ENCODE assay signal across 30 cellular contexts in genomic region chr16:22278841-22279240, GRCh38. TPM values are rescaled to one million over a fixed set of nuclear protein-coding genes. Genes with fewer than 3 reads are reported as not detected.
DNase-seq lines count a peak whose midpoint lies in the region; ATAC-seq, FAIRE-seq and TF ChIP-seq lines count a peak whose summit lies in the region.
"Had no signal": no experiment of that assay in that cellular context is flagged by ENCODE, and none has a peak within 500 bp of the region (broad histone marks: within the 10 kb centered on the region; RNA-seq: fewer than 3 reads in every experiment).

No MANE protein-coding gene starts in this region.

- TF ChIP-seq CTCF in cardiac muscle cell (IDR thresholded peaks at IDR 0.05; ENCODE audit: low read depth, low read length) (no peak), hepatocyte (IDR thresholded peaks at IDR 0.05; ENCODE audit: poor library complexity) (no peak)

- H3K4me1 ChIP-seq in cardiac muscle cell (ENCODE audit: low read depth) (peaks cover 6% of the 10 kb centered on the region), hepatocyte (ENCODE audit: insufficient read depth) (no peaks in the 10 kb centered on the region)
- H3K4me1 ChIP-seq: ascending aorta, colonic mucosa, suprapubic skin, upper lobe of left lung had no signal

- DNase-seq in cardiac muscle cell (ENCODE audit: low read depth in 1 of 2, low spot score in 1 of 2) = peak in 1 of 2 donors; percentile 55
- no peak for DNase-seq in left cardiac atrium
- DNase-seq in NCI-H82 (lab: John Stamatoyannopoulos, UW) = peak; percentile 93
- no peak for DNase-seq in hepatocyte (ENCODE audit: low spot score)
- no peak for DNase-seq in anterior cingulate cortex (lab: John Stamatoyannopoulos, UW)
- no peak for DNase-seq in NCI-H774 (lab: John Stamatoyannopoulos, UW)
- no peak for DNase-seq in HTR-8/SVneo (ENCODE audit: insufficient read length, low spot score)
- DNase-seq: activated effector memory CD4-positive, alpha-beta T cell treated with anti-CD3 and anti-CD28 coated beads, Interleukin-2, amount 50 U/mL, for 16 hours; activated T-cell treated with anti-CD3 and anti-CD28 coated beads, Interleukin-2, amount 50 U/mL, for 24 hours; CD4-positive, CD25-positive, alpha-beta regulatory T cell; colonic mucosa; effector CD8-positive, alpha-beta T cell; islet precursor cell; left ventricle myocardium superior; mesendoderm; NCI-H1092; NCI-H187 treated with DMSO at 0.1 percent for 48 hours; NCI-H345; small intestine; stimulated activated naive CD4-positive, alpha-beta T cell; T-cell; upper lobe of left lung had no signal

- H3K27ac ChIP-seq in cardiac muscle cell (peak overlapping the region; percentile 65), hepatocyte (peak overlapping the region; percentile 57)
- H3K27ac ChIP-seq: ascending aorta, colonic mucosa, epithelial cell of prostate, suprapubic skin, upper lobe of left lung had no signal

- H3K9me2 ChIP-seq in hepatocyte (replicated peaks; ENCODE audit: insufficient read depth) = no peaks in the 10 kb centered on the region

- intact Hi-C loops in left cardiac atrium (cut with DNase I) = no loop called here

- WGBS in hepatocyte (ENCODE audit: low lambda C conversion rate, missing lambda C conversion rate) = 75% methylated on average over 5 of the region's 5 CpGs

- no peak overlapping the region for H2AFZ ChIP-seq in hepatocyte

- no peaks in the 10 kb centered on the region for H3K27me3 ChIP-seq in cardiac muscle cell
- H3K27me3 ChIP-seq in hepatocyte = no peaks in the 10 kb centered on the region
- H3K27me3 ChIP-seq: ascending aorta, colonic mucosa, suprapubic skin, upper lobe of left lung had no signal

- FAIRE-seq in HTR-8/SVneo (lab: Jason Lieb, UNC) = no peak
- FAIRE-seq: A204.1, GM12878, GM19239, small intestine had no signal

- no peak for ATAC-seq in left cardiac atrium
- ATAC-seq in HG03457 (IDR thresholded peaks at IDR 0.05; ENCODE audit: unreplicated experiment) = no peak
- ATAC-seq: GM12878, HCT116, left ventricle myocardium superior, T-cell had no signal

- no peaks in the 10 kb centered on the region for H3K79me2 ChIP-seq in hepatocyte

- H3K4me3 ChIP-seq in cardiac muscle cell (no peak overlapping the region), hepatocyte (no peak overlapping the region)
- H3K4me3 ChIP-seq: ascending aorta, colonic mucosa, GM12878, suprapubic skin, upper lobe of left lung had no signal

- H3K9me3 ChIP-seq in cardiac muscle cell (ENCODE audit: low read depth) (no peaks in the 10 kb centered on the region), hepatocyte (ENCODE audit: low read depth) (no peaks in the 10 kb centered on the region)
- H3K9me3 ChIP-seq: ascending aorta, colonic mucosa, suprapubic skin, upper lobe of left lung had no signal

- no peak overlapping the region for H3K4me2 ChIP-seq in hepatocyte

- peaks cover 11% of the 10 kb centered on the region for H3K36me3 ChIP-seq in cardiac muscle cell
- H3K36me3 ChIP-seq in hepatocyte (replicated peaks; ENCODE audit: insufficient read depth, low read depth) = no peaks in the 10 kb centered on the region
- H3K36me3 ChIP-seq: colonic mucosa had no signal

- no peaks in the 10 kb centered on the region for H4K20me1 ChIP-seq in hepatocyte (ENCODE audit: insufficient read depth, poor library complexity, severe bottlenecking)

RNA-seq across cellular contexts. Expression of gene POLR3E, which starts 18.4 kb away (rescaled TPM):
- total RNA-seq in cardiac muscle cell = 43.5 and 65.3 TPM in 2 replicates
- polyA plus RNA-seq in cardiac muscle cell = 24.9 and 30.4 TPM in 2 replicates
- total RNA-seq in left cardiac atrium = 10 to 100 TPM; 27.2 to 33.6 TPM
- 31.5 and 62.5 TPM in 2 replicates for total RNA-seq in hepatocyte
- polyA plus RNA-seq in hepatocyte = 23.5 and 26.9 TPM in 2 replicates
